Comparison of ENCODE assay signal across 34 cellular contexts in the genomic region with DNA sequence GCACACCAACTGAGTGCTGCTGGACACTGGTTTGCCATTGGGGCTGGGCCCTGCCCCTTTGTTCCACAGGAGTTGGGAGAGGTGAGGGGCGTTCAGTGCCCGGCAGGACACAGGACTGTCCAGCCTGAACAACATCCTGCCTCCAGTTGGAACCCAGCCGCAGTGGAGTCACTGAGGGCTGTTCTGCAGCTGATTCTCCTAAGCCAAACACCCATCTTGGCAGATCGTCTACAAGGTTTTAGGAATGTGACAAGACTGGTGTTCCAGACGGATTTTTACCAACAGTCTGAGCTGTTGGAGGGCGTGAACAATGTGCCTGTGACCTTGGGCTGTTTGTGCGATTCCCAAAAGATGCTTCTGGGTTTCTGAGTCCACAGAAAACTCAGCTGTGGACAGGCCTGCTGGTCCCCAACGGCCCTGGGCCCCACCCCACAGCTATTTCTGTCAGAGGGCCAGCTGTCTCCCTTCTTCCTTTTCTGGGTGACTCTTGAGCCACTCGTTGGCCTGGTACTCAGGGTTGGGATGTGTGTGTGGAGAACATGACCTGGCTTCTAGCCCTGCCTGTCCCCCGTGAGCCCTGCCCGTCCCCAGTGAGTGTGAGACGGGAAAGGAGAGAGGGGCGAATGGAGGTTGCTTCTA. TPM values are rescaled to one million over a fixed set of nuclear protein-coding genes. Genes with fewer than 3 reads are reported as not detected.
DNase-seq lines count a peak whose midpoint lies in the region; ATAC-seq and TF ChIP-seq lines count a peak whose summit lies in the region.
"Had no signal": no experiment of that assay in that cellular context is flagged by ENCODE, and none has a peak within 500 bp of the region (broad histone marks: within the 10 kb centered on the region; RNA-seq: fewer than 3 reads in every experiment).

No MANE protein-coding gene starts in this region.

- H3K4me3 Mint-ChIP-seq in stimulated activated naive B cell treated with anti-CD40 and anti-IgM and Interleukin-4, amounts not matched to agents 10 μg/mL and 1 μg/mL and 100 μg/mL, for 72 hours, result no peak overlapping the region
- H3K4me3 Mint-ChIP-seq: activated CD4-positive, alpha-beta memory T cell treated with anti-CD3 and anti-CD28 coated beads, Interleukin-2, amount 10 ng/mL, durations not matched to agents 7 days and 5 days; activated T-helper 1 cell treated with anti-CD3 and anti-CD28 coated beads, Interleukin-12 subunit alpha, Interleukin-12 subunit beta, Interleukin-2, Interleukin-4 antibody, amounts not matched to agents 30 ng/mL and 10 ng/mL and 1 ng/mL, durations not matched to agents 14 hours and 24 hours and 36 hours; brain; IgD-negative memory B cell; natural killer cell; stimulated activated naive CD8-positive, alpha-beta T cell treated with anti-CD3 and anti-CD28 coated beads, Interleukin-15, amount 100 ng/mL, for 72 hours had no signal

- peak overlapping the region; percentile 7 for H3K27ac Mint-ChIP-seq in stimulated activated naive B cell treated with anti-CD40 and anti-IgM and Interleukin-4, amounts not matched to agents 10 μg/mL and 1 μg/mL and 100 μg/mL, for 72 hours
- H3K27ac Mint-ChIP-seq: activated CD4-positive, alpha-beta memory T cell treated with anti-CD3 and anti-CD28 coated beads, Interleukin-2, amount 10 ng/mL, durations not matched to agents 7 days and 5 days; activated T-helper 1 cell treated with anti-CD3 and anti-CD28 coated beads, Interleukin-12 subunit alpha, Interleukin-12 subunit beta, Interleukin-2, Interleukin-4 antibody, amounts not matched to agents 30 ng/mL and 10 ng/mL and 1 ng/mL, durations not matched to agents 14 hours and 24 hours and 36 hours; brain; IgD-negative memory B cell; natural killer cell; stimulated activated naive CD8-positive, alpha-beta T cell treated with anti-CD3 and anti-CD28 coated beads, Interleukin-15, amount 100 ng/mL, for 72 hours had no signal

- peaks cover 23 to 43% of the 10 kb centered on the region in 2 donors for H3K36me3 Mint-ChIP-seq in stimulated activated naive B cell treated with anti-CD40 and anti-IgM and Interleukin-4, amounts not matched to agents 10 μg/mL and 1 μg/mL and 100 μg/mL, for 72 hours
- H3K36me3 Mint-ChIP-seq: natural killer cell had no signal

- no peaks in the 10 kb centered on the region for H3K9me3 ChIP-seq in cardiac muscle cell (ENCODE audit: low read depth)
- H3K9me3 ChIP-seq: left lung, ovary, transverse colon had no signal

- no peak for ATAC-seq in stimulated activated naive B cell treated with anti-CD40 and anti-IgM and Interleukin-4, amounts not matched to agents 10 μg/mL and 1 μg/mL and 100 μg/mL, for 72 hours (replicated peaks)
- ATAC-seq: left lung; natural killer cell; stimulated activated naive CD8-positive, alpha-beta T cell treated with anti-CD3 and anti-CD28 coated beads, Interleukin-15, amount 100 ng/mL, for 72 hours had no signal

- H3K27me3 Mint-ChIP-seq in stimulated activated naive B cell treated with anti-CD40 and anti-IgM and Interleukin-4, amounts not matched to agents 10 μg/mL and 1 μg/mL and 100 μg/mL, for 72 hours, result peaks cover 0 to 10% of the 10 kb centered on the region in 2 donors

- H3K36me3 ChIP-seq in H7 (replicated peaks; ENCODE audit: control insufficient read depth, insufficient read depth, low read length) (no peaks in the 10 kb centered on the region; the same call in 1 of the 2 replicates), cardiac muscle cell (no peaks in the 10 kb centered on the region)
- H3K36me3 ChIP-seq: ovary, transverse colon had no signal

- H3K4me3 ChIP-seq in H7 (ENCODE audit: insufficient read depth, low read depth, low read length), result no peak overlapping the region
- no peak overlapping the region for H3K4me3 ChIP-seq in cardiac muscle cell
- H3K4me3 ChIP-seq: left lung, ovary, transverse colon had no signal

- no peak for TF ChIP-seq CTCF in cardiac muscle cell (IDR thresholded peaks at IDR 0.05; ENCODE audit: low read depth, low read length)
- TF ChIP-seq CTCF in GM20000 (IDR thresholded peaks at IDR 0.05; ENCODE audit: extremely low read depth, missing control alignments), result no peak

- peaks cover 0 to 9% of the 10 kb centered on the region in 2 donors for H3K9me3 Mint-ChIP-seq in stimulated activated naive B cell treated with anti-CD40 and anti-IgM and Interleukin-4, amounts not matched to agents 10 μg/mL and 1 μg/mL and 100 μg/mL, for 72 hours
- H3K9me3 Mint-ChIP-seq: natural killer cell had no signal

- peaks cover 3% of the 10 kb centered on the region; the same call in 1 of the 2 replicates for H3K27me3 ChIP-seq in H7 (ENCODE audit: control insufficient read depth, insufficient read depth, low read length)
- no peaks in the 10 kb centered on the region for H3K27me3 ChIP-seq in cardiac muscle cell
- H3K27me3 ChIP-seq: ovary had no signal

- H3K4me1 Mint-ChIP-seq in stimulated activated naive B cell treated with anti-CD40 and anti-IgM and Interleukin-4, amounts not matched to agents 10 μg/mL and 1 μg/mL and 100 μg/mL, for 72 hours, result peaks cover 35 to 61% of the 10 kb centered on the region in 2 donors

- DNase-seq in H7 (peak; percentile 14), cardiac muscle cell (ENCODE audit: low read depth in 1 of 2, low spot score in 1 of 2) (no peak), mesenteric fat pad (ENCODE audit: low spot score) (peak; percentile 74), GM20000 (ENCODE audit: low spot score) (no peak), NCI-H774 (lab: John Stamatoyannopoulos, UW) (no peak)
- no peak for DNase-seq in stimulated activated naive B cell treated with anti-CD40 and anti-IgM and Interleukin-4, amounts not matched to agents 10 μg/mL and 1 μg/mL and 100 μg/mL, for 72 hours
- DNase-seq in activated CD4-positive, alpha-beta T cell treated with anti-CD3 and anti-CD28 coated beads for 4 hours, result no peak
- DNase-seq in stimulated activated naive CD4-positive, alpha-beta T cell treated with Interleukin-2 at 50 U/mL for 16 hours (lab: John Stamatoyannopoulos, UW), result no peak
- DNase-seq: 8988T; activated CD4-positive, alpha-beta memory T cell treated with anti-CD3 and anti-CD28 coated beads, Interleukin-2, amount 10 ng/mL, durations not matched to agents 7 days and 5 days; activated CD4-positive, CD25-positive, alpha-beta regulatory T cell treated with anti-CD3 and anti-CD28 coated beads, Interleukin-2, amount 50 U/mL, for 72 hours; activated CD8-positive, alpha-beta memory T cell treated with anti-CD3 and anti-CD28 coated beads, Interleukin-2, amount 50 U/mL, for 4 hours; activated naive CD4-positive, alpha-beta T cell treated with Interleukin-2 at 50 U/mL for 16 hours; glutamatergic neuron; HCEC 1CT; left lung; midbrain; MV-4-11; natural killer cell; NCI-H1436; NCI-H2081; NCI-H345; NCI-H69; retina; SHP77; stimulated activated CD4-positive, alpha-beta T cell treated with anti-CD3 and anti-CD28 coated beads, Interleukin-2, amount 100 ng/mL, for 24 hours; stimulated activated naive CD8-positive, alpha-beta T cell treated with anti-CD3 and anti-CD28 coated beads, Interleukin-15, amount 100 ng/mL, for 72 hours; T-helper 2 cell; transverse colon had no signal

- H3K27ac ChIP-seq in cardiac muscle cell, result peak overlapping the region; percentile 68
- H3K27ac ChIP-seq: left lung, ovary, transverse colon had no signal

- peaks cover 35% of the 10 kb centered on the region for H3K4me1 ChIP-seq in cardiac muscle cell (ENCODE audit: low read depth)

RNA-seq across cellular contexts. Expression of a gene that starts 5.7 kb away (rescaled TPM):
- 49.9 and 101 TPM in 2 replicates for total RNA-seq in H7 (2014; rRNA removed; shearing (Covaris generic))
- total RNA-seq in cardiac muscle cell (66.3 and 95.3 TPM in 2 replicates), mesenteric fat pad (144 TPM)
- 90.9 and 125 TPM in 2 replicates for polyA plus RNA-seq in cardiac muscle cell

RNA-seq across cellular contexts. Expression of a gene that starts 42.6 kb away (rescaled TPM):
- total RNA-seq in H7 (2014; rRNA removed; shearing (Covaris generic)), result 23.3 and 25.5 TPM in 2 replicates
- 2.9 and 4.7 TPM in 2 replicates for total RNA-seq in cardiac muscle cell
- 1.4 and 3.1 TPM in 2 replicates for polyA plus RNA-seq in cardiac muscle cell
- 0.87 TPM for total RNA-seq in mesenteric fat pad
- total RNA-seq: activated CD4-positive, alpha-beta memory T cell treated with anti-CD3 and anti-CD28 coated beads, Interleukin-2, amount 10 ng/mL, durations not matched to agents 7 days and 5 days; activated T-helper 1 cell treated with anti-CD3 and anti-CD28 coated beads, Interleukin-12 subunit alpha, Interleukin-12 subunit beta, Interleukin-2, Interleukin-4 antibody, amounts not matched to agents 30 ng/mL and 10 ng/mL and 1 ng/mL, durations not matched to agents 14 hours and 24 hours and 36 hours; G401; natural killer cell had no signal
- polyA plus RNA-seq: IgD-negative memory B cell had no signal

Comparison
In these comparisons a context has a peak if more than half of its experiments do, and no peak if none do; other contexts are left out.
1. DNase-seq: peak in H7 (single experiment) and mesenteric fat pad (single experiment); none in cardiac muscle cell (0 of 2), stimulated activated naive B cell treated with anti-CD40 and anti-IgM and Interleukin-4, amounts not matched to agents 10 μg/mL and 1 μg/mL and 100 μg/mL, for 72 hours (single experiment), GM20000 (single experiment), activated CD4-positive, alpha-beta T cell treated with anti-CD3 and anti-CD28 coated beads for 4 hours (0 of 2), stimulated activated naive CD4-positive, alpha-beta T cell treated with Interleukin-2 at 50 U/mL for 16 hours (single experiment) and NCI-H774 (single experiment).